8 cellular contexts compared by ENCODE assay signal in genomic region chr15:37096878-37097568, GRCh38. TPM values are rescaled to one million over a fixed set of nuclear protein-coding genes. Genes with fewer than 3 reads are reported as not detected.
DNase-seq lines count a peak whose midpoint lies in the region; ATAC-seq and TF ChIP-seq lines count a peak whose summit lies in the region.

No MANE protein-coding gene starts in this region.

- no peak overlapping the region for H3K4me3 ChIP-seq in CD8-positive, alpha-beta memory T cell (ENCODE audit: low read length)
- H3K4me3 ChIP-seq in OCI-LY1 (ENCODE audit: low read depth, low read length, poor library complexity, severe bottlenecking) (peak overlapping the region; percentile 74), epithelial cell of proximal tubule (ENCODE audit: low read depth, low read length) (peak overlapping the region; percentile 80), osteoblast (ENCODE audit: insufficient read depth, low read length) (peak overlapping the region; percentile 99)

- peaks cover 0 to 5% (median 0%) of the 10 kb centered on the region in 3 donors for H3K36me3 Mint-ChIP-seq in CD8-positive, alpha-beta memory T cell

- H3F3A ChIP-seq in OCI-LY1 (ENCODE audit: insufficient read depth, low read length), result 0 out of 2 replicates have a peak, but pooled peaks cover 5% of the 10 kb centered on the region

- peak overlapping the region in 2 of 8 donors; percentile 33 to 58 for H3K27ac Mint-ChIP-seq in CD8-positive, alpha-beta memory T cell

- H4K20me1 ChIP-seq in OCI-LY1 (ENCODE audit: insufficient read depth, low read length) (no peaks in the 10 kb centered on the region), osteoblast (ENCODE audit: insufficient read depth, low read length) (no peaks in the 10 kb centered on the region)

- H3K27me3 Mint-ChIP-seq in CD8-positive, alpha-beta memory T cell, result peaks cover 58 to 93% of the 10 kb centered on the region in 2 donors

- H2AFZ ChIP-seq in OCI-LY1 (ENCODE audit: low read length), result no peak overlapping the region
- H2AFZ ChIP-seq in osteoblast (ENCODE audit: low read length), result peak overlapping the region; percentile 92

- POLR2A ChIA-PET in CD8-positive, alpha-beta memory T cell (lab: Charles Lee), result no interaction called here

- CTCF ChIA-PET in CD8-positive, alpha-beta memory T cell (lab: Charles Lee), result no interaction called here

- peaks cover 25% of the 10 kb centered on the region for H3K27me3 ChIP-seq in CD8-positive, alpha-beta memory T cell (ENCODE audit: insufficient read depth, low read length, poor library complexity, severe bottlenecking)
- no peaks in the 10 kb centered on the region for H3K27me3 ChIP-seq in OCI-LY1 (ENCODE audit: insufficient read depth, low read length)
- no peaks in the 10 kb centered on the region for H3K27me3 ChIP-seq in osteoblast (ENCODE audit: insufficient read depth, low read length)

- H3K4me1 ChIP-seq in CD8-positive, alpha-beta memory T cell (ENCODE audit: insufficient read depth, low read length), result peaks cover 26% of the 10 kb centered on the region
- H3K4me1 ChIP-seq in OCI-LY1 (ENCODE audit: insufficient read depth, low read length, severe bottlenecking), result peaks cover 51% of the 10 kb centered on the region
- no peaks in the 10 kb centered on the region for H3K4me1 ChIP-seq in osteoblast (ENCODE audit: insufficient read depth, low read length)

- peak overlapping the region; percentile 82 for H3K4me2 ChIP-seq in OCI-LY1 (ENCODE audit: low read length)
- peak overlapping the region; percentile 91 for H3K4me2 ChIP-seq in osteoblast (ENCODE audit: insufficient read depth, low read length)

- no peak for ATAC-seq in HG03457 (IDR thresholded peaks at IDR 0.05; ENCODE audit: unreplicated experiment)

- H3K4me1 Mint-ChIP-seq in CD8-positive, alpha-beta memory T cell, result peaks cover 46 to 65% (median 53%) of the 10 kb centered on the region in 3 donors

- peak overlapping the region; percentile 55 to 95 (median 78) for H3K4me3 Mint-ChIP-seq in CD8-positive, alpha-beta memory T cell

- DNase-seq in CD8-positive, alpha-beta memory T cell, result no peak
- DNase-seq in epithelial cell of proximal tubule (ENCODE audit: low read depth) (no peak), osteoblast (ENCODE audit: insufficient read length, low spot score, missing footprints) (peak; percentile 84), midbrain (lab: John Stamatoyannopoulos, UW) (no peak), RPMI8226 (no peak)
- DNase-seq in activated CD4-positive, alpha-beta T cell treated with anti-CD3 and anti-CD28 coated beads for 4 hours, result no peak

- H3K9ac ChIP-seq in OCI-LY1 (ENCODE audit: low read length), result peak overlapping the region; percentile 88; the same call in 1 of the 2 replicates

- TF ChIP-seq CTCF in OCI-LY1 (IDR thresholded peaks at IDR 0.05; ENCODE audit: low read length), result no peak
- no peak for TF ChIP-seq CTCF in epithelial cell of proximal tubule (conservative IDR thresholded peaks at IDR 0.05; ENCODE audit: low read depth, low read length)
- no peak for TF ChIP-seq CTCF in osteoblast (IDR thresholded peaks at IDR 0.05; ENCODE audit: extremely low read depth, low read depth, low read length)

- no peaks in the 10 kb centered on the region for H3K36me3 ChIP-seq in CD8-positive, alpha-beta memory T cell (ENCODE audit: insufficient read depth, low read length)
- H3K36me3 ChIP-seq in OCI-LY1 (ENCODE audit: insufficient read depth, low read length), result peaks cover 54% of the 10 kb centered on the region
- peaks cover 25% of the 10 kb centered on the region for H3K36me3 ChIP-seq in osteoblast (ENCODE audit: insufficient read depth, low read length)

- H3K9me2 ChIP-seq in OCI-LY1 (ENCODE audit: low read depth, low read length), result no peaks in the 10 kb centered on the region

- H3K79me2 ChIP-seq in OCI-LY1 (ENCODE audit: insufficient read depth, low read length) (peaks cover 41% of the 10 kb centered on the region), osteoblast (ENCODE audit: insufficient read depth, low read length) (peaks cover 39% of the 10 kb centered on the region)

- peaks cover 0 to 6% (median 2%) of the 10 kb centered on the region in 5 donors for H3K9me3 Mint-ChIP-seq in CD8-positive, alpha-beta memory T cell

- no peaks in the 10 kb centered on the region for H3K9me3 ChIP-seq in CD8-positive, alpha-beta memory T cell (ENCODE audit: low read length)
- H3K9me3 ChIP-seq in OCI-LY1 (ENCODE audit: low read length) (no peaks in the 10 kb centered on the region), osteoblast (ENCODE audit: low read depth, low read length) (no peaks in the 10 kb centered on the region)

- peak overlapping the region; percentile 73 for H3K27ac ChIP-seq in CD8-positive, alpha-beta memory T cell (ENCODE audit: low read depth, low read length)
- H3K27ac ChIP-seq in OCI-LY1 (ENCODE audit: low read depth, low read length, poor library complexity, severe bottlenecking) (peak overlapping the region; percentile 67), osteoblast (ENCODE audit: low read depth, low read length) (peak overlapping the region; percentile 92)

RNA-seq across cellular contexts. Expression of gene MEIS2, which starts 3.3 kb away (rescaled TPM):
- not detected for total RNA-seq in CD8-positive, alpha-beta memory T cell
- not detected for polyA plus RNA-seq in CD8-positive, alpha-beta memory T cell
- total RNA-seq in epithelial cell of proximal tubule (9.1 and 14.0 TPM in 2 replicates), osteoblast (14.7 and 17.7 TPM in 2 replicates)
